9 cellular contexts compared by ENCODE assay signal in the genomic region with DNA sequence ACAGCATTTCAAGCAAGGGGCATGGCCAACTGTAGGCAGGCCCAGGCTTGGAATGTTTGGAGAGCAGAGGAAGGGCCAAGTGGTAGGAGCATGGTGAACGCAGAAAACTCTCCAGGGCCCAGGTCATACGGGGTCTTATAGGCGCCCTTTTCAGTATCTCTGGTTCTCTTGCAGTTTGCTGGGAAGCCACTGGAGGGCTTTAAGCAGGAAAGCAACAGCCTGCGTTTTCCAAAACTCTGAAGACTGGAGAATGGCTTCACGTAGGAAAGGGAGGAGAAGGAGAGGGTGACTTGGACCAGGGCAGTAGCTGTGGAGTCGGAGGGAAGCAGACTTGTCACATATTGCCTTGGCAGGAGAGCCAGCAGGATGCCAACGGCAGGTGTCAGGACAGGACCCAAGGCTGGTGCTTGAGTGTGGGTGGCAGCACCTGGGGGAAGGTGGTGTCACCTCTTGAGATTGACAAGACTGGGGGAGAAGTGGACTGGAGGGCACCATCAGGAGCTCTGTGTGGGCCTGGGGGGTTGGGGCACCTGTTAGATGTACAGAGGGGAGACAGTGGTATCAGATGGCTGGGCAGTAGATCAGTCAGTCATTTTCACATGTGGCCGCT. TPM values are rescaled to one million over a fixed set of nuclear protein-coding genes. Genes with fewer than 3 reads are reported as not detected.
DNase-seq lines count a peak whose midpoint lies in the region; ATAC-seq and TF ChIP-seq lines count a peak whose summit lies in the region.
"Had no signal": no experiment of that assay in that cellular context is flagged by ENCODE, and none has a peak within 500 bp of the region (broad histone marks: within the 10 kb centered on the region; RNA-seq: fewer than 3 reads in every experiment).

No MANE protein-coding gene starts in this region.

- intact Hi-C loops in mucosa of descending colon (cut with DNase I, micrococcal nuclease), result no loop called here

- H3K27ac ChIP-seq in brain microvascular endothelial cell, result no peak overlapping the region

- ATAC-seq in mucosa of descending colon (peak; percentile 26), HG03469 (IDR thresholded peaks at IDR 0.05; ENCODE audit: unreplicated experiment) (no peak), HG03280 (IDR thresholded peaks at IDR 0.05; ENCODE audit: unreplicated experiment) (no peak)

- H3K9me3 ChIP-seq in mucosa of descending colon, result no peaks in the 10 kb centered on the region

- no peaks in the 10 kb centered on the region for H3K4me1 ChIP-seq in mucosa of descending colon (ENCODE audit: low read depth)

- peak overlapping the region in 2 of 3 donors; percentile 47 to 51 for H3K27ac Mint-ChIP-seq in IgD-negative memory B cell

- TF ChIP-seq CTCF in brain microvascular endothelial cell (IDR thresholded peaks at IDR 0.05; ENCODE audit: low read depth, low read length, missing control alignments) (peak; percentile 71), mucosa of descending colon (IDR thresholded peaks at IDR 0.05) (no peak)

- H3K36me3 Mint-ChIP-seq in IgD-negative memory B cell, result no peaks in the 10 kb centered on the region

- H3K36me3 ChIP-seq in brain microvascular endothelial cell (replicated peaks) (no peaks in the 10 kb centered on the region), mucosa of descending colon (ENCODE audit: low read depth) (no peaks in the 10 kb centered on the region)

- in situ Hi-C loops in brain microvascular endothelial cell (cut with HindIII; ENCODE audit: low pct_ligation_motif_present, low sequenced_read_pairs), result no loop called here

- H3K4me1 Mint-ChIP-seq in IgD-negative memory B cell, result peaks cover 23 to 27% (median 24%) of the 10 kb centered on the region in 3 donors

- peak overlapping the region in 2 of 4 donors; percentile 86 to 87 for H3K4me3 Mint-ChIP-seq in IgD-negative memory B cell

- peaks cover 7% of the 10 kb centered on the region for H3K27me3 Mint-ChIP-seq in IgD-negative memory B cell

- H3K27me3 ChIP-seq in brain microvascular endothelial cell (replicated peaks), result peaks cover under 1% of the 10 kb centered on the region

- H3K9me3 Mint-ChIP-seq in IgD-negative memory B cell, result no peaks in the 10 kb centered on the region

- H3K4me3 ChIP-seq in brain microvascular endothelial cell (ENCODE audit: low read depth, low read length) (no peak overlapping the region), mucosa of descending colon (no peak overlapping the region)

- peak; percentile 22 for DNase-seq in COLO668 (lab: John Stamatoyannopoulos, UW; ENCODE audit: unreplicated experiment)
- no peak for DNase-seq in brain microvascular endothelial cell
- DNase-seq in mucosa of descending colon, result peak in 1 of 3 donors; percentile 25
- no peak for DNase-seq in cortex of kidney (lab: John Stamatoyannopoulos, UW)
- DNase-seq in nucleus accumbens (lab: John Stamatoyannopoulos, UW), result no peak
- DNase-seq: activated T-cell treated with anti-CD3 and anti-CD28 coated beads for 4 hours had no signal

RNA-seq across cellular contexts. Expression of gene TKTL1, which starts 21.9 kb away (rescaled TPM):
- polyA plus RNA-seq in IgD-negative memory B cell, result 5.5 TPM
- total RNA-seq in mucosa of descending colon, result not detected

RNA-seq across cellular contexts. Expression of gene TEX28, which starts 22.6 kb away (rescaled TPM):
- not detected for polyA plus RNA-seq in IgD-negative memory B cell
- not detected for total RNA-seq in mucosa of descending colon

RNA-seq across cellular contexts. Expression of gene FLNA, which starts 56.9 kb away (rescaled TPM):
- 396 TPM for polyA plus RNA-seq in IgD-negative memory B cell
- total RNA-seq in mucosa of descending colon, result 1,000 to 10,000 TPM in 1 of 3 donors, 100 to 1,000 TPM in 2; 164 to 4,590 (median 513) TPM
